8 cellular contexts compared by ENCODE assay signal in genomic region chr4:128517739-128518510, GRCh38.
DNase-seq lines count a peak whose midpoint lies in the region; ATAC-seq and TF ChIP-seq lines count a peak whose summit lies in the region.

No MANE protein-coding gene starts in this region.

- no peaks in the 10 kb centered on the region for H4K20me1 ChIP-seq in BLaER1 treated with 17β-estradiol and CSF1 and Interleukin-3, amounts not matched to agents 10 nM and 100 nM

- DNase-seq in GM19238 (ENCODE audit: insufficient read length, low spot score), result peak; percentile 53
- peak; percentile 89 for DNase-seq in RKO (ENCODE audit: low spot score)
- DNase-seq in omental fat pad (ENCODE audit: low spot score), result no peak
- DNase-seq in COLO668 (lab: John Stamatoyannopoulos, UW; ENCODE audit: unreplicated experiment), result no peak
- DNase-seq in AML-193 (lab: John Stamatoyannopoulos, UW), result no peak

- H3K9me3 ChIP-seq in BLaER1 treated with 17β-estradiol and CSF1 and Interleukin-3, amounts not matched to agents 10 nM and 100 nM (replicated peaks in 1 of 11), result peaks cover 0 to 11% (median 10%) of the 10 kb centered on the region in 11 experiments; a peak in 10 of 22 replicates

- peak overlapping the region in 9 of 11 experiments; percentile 26 to 76 (median 73); a peak in 18 of 22 replicates for H3K27ac ChIP-seq in BLaER1 treated with 17β-estradiol and CSF1 and Interleukin-3, amounts not matched to agents 10 nM and 100 nM

- H3K4me3 ChIP-seq in BLaER1 treated with 17β-estradiol and CSF1 and Interleukin-3, amounts not matched to agents 10 nM and 100 nM, result no peak overlapping the region

- TF ChIP-seq CTCF in omental fat pad (IDR thresholded peaks at IDR 0.05), result no peak

- ATAC-seq in HG03108 (IDR thresholded peaks at IDR 0.05; ENCODE audit: unreplicated experiment), result peak; percentile 95
- peak; percentile 98 for ATAC-seq in esophagus mucosa
- peak; percentile 98 for ATAC-seq in omental fat pad (ENCODE audit: low FRiP score)

- H3K27me3 ChIP-seq in BLaER1 treated with 17β-estradiol and CSF1 and Interleukin-3, amounts not matched to agents 10 nM and 100 nM, result no peaks in the 10 kb centered on the region

- peaks cover 0 to 51% (median 24%) of the 10 kb centered on the region in 10 experiments; a peak in 17 of 20 replicates for H3K4me1 ChIP-seq in BLaER1 treated with 17β-estradiol and CSF1 and Interleukin-3, amounts not matched to agents 10 nM and 100 nM

- peak overlapping the region in 9 of 11 experiments; percentile 44 to 76 (median 67); a peak in 18 of 22 replicates for H3K4me2 ChIP-seq in BLaER1 treated with 17β-estradiol and CSF1 and Interleukin-3, amounts not matched to agents 10 nM and 100 nM

- peak overlapping the region in 5 of 11 experiments; percentile 18 to 51 (median 41); a peak in 7 of 22 replicates for H3K9ac ChIP-seq in BLaER1 treated with 17β-estradiol and CSF1 and Interleukin-3, amounts not matched to agents 10 nM and 100 nM

- no peaks in the 10 kb centered on the region for H3K36me3 ChIP-seq in BLaER1 treated with 17β-estradiol and CSF1 and Interleukin-3, amounts not matched to agents 10 nM and 100 nM

Comparison
In these comparisons a context has a peak if more than half of its experiments do, and no peak if none do; other contexts are left out.
1. DNase-seq: peak in GM19238 (single experiment) and RKO (single experiment); none in omental fat pad (single experiment), COLO668 (single experiment) and AML-193 (0 of 2).
2. Peak in every context shown above with its lines, with median percentiles within 50 percentile points of each other: ATAC-seq.